1 cellular context compared by ENCODE assay signal in the genomic region with DNA sequence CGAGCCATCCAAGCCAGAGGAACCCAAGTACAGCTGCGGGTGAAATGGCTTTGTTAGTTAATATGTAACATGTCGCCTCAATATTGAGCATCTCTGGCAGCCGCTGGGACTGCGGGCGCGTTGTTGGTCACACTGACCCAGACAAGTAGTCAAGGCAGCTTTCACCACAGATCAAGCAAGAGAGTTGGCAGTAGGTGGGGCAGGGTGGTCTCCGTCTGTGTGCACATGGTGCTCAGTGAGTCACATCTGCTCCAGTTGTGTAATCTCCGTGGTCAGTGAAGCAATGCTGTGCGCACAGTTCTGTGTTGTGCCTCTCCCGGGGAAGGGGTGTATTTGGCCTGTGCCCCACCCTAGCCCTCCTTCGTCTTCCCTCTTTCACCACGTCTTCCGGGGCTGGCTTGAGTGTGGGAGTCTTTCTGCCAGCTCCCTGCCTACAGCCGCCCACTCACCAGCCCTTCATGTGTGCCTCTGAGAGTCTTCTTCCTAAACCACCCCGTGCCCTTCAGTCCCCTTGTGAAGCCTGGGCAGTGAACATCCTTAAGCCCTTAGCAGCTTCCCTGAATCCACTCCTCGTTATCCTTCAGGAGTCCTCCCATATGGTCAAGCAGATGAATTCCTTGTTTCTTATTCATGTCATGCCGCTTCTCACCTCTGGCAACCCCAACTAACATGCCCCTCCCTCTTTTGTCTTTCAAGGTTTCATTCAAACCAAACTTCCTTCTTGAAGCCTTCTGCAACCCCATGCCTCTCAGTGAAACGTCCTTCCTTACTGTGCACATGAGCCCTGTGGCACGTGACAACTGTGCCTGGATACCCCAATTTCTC.
TF ChIP-seq lines count a peak whose summit lies in the region.

No MANE protein-coding gene starts in this region.

TF ChIP-seq in HepG2, 621 proteins besides CTCF, POLR2A, EP300 and RAD21 (continued from another document):
- TF ChIP-seq, protein P1, sequence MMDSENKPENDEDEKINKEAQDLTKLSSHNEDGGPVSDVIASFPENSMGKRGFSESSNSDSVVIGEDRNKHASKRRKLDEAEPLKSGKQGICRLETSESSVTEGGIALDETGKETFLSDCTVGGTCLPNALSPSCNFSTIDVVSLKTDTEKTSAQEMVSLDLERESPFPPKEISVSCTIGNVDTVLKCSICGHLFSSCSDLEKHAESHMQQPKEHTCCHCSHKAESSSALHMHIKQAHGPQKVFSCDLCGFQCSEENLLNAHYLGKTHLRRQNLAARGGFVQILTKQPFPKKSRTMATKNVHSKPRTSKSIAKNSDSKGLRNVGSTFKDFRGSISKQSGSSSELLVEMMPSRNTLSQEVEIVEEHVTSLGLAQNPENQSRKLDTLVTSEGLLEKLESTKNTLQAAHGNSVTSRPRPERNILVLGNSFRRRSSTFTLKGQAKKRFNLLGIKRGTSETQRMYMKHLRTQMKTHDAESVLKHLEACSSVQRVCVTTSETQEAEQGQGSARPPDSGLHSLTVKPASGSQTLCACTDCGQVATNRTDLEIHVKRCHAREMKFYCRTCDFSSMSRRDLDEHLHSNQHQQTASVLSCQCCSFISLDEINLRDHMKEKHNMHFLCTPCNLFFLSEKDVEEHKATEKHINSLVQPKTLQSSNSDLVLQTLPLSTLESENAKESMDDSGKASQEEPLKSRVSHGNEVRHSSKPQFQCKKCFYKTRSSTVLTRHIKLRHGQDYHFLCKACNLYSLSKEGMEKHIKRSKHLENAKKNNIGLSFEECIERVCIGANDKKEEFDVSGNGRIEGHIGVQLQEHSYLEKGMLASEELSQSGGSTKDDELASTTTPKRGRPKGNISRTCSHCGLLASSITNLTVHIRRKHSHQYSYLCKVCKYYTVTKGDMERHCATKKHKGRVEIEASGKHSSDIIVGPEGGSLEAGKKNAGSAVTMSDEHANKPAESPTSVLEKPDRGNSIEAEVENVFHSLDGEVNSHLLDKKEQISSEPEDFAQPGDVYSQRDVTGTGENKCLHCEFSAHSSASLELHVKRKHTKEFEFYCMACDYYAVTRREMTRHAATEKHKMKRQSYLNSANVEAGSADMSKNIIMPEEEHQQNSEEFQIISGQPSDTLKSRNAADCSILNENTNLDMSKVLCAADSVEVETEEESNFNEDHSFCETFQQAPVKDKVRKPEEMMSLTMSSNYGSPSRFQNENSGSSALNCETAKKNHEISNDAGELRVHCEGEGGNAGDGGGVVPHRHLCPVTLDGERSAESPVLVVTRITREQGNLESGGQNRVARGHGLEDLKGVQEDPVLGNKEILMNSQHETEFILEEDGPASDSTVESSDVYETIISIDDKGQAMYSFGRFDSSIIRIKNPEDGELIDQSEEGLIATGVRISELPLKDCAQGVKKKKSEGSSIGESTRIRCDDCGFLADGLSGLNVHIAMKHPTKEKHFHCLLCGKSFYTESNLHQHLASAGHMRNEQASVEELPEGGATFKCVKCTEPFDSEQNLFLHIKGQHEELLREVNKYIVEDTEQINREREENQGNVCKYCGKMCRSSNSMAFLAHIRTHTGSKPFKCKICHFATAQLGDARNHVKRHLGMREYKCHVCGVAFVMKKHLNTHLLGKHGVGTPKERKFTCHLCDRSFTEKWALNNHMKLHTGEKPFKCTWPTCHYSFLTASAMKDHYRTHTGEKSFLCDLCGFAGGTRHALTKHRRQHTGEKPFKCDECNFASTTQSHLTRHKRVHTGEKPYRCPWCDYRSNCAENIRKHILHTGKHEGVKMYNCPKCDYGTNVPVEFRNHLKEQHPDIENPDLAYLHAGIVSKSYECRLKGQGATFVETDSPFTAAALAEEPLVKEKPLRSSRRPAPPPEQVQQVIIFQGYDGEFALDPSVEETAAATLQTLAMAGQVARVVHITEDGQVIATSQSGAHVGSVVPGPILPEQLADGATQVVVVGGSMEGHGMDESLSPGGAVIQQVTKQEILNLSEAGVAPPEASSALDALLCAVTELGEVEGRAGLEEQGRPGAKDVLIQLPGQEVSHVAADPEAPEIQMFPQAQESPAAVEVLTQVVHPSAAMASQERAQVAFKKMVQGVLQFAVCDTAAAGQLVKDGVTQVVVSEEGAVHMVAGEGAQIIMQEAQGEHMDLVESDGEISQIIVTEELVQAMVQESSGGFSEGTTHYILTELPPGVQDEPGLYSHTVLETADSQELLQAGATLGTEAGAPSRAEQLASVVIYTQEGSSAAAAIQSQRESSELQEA (CRISPR knock-in tag; IDR thresholded peaks at IDR 0.05; ENCODE audit: not compliant biosample characterization) = no peak
TF ChIP-seq in HepG2: peak in this region for 3.
